In the genomic region with DNA sequence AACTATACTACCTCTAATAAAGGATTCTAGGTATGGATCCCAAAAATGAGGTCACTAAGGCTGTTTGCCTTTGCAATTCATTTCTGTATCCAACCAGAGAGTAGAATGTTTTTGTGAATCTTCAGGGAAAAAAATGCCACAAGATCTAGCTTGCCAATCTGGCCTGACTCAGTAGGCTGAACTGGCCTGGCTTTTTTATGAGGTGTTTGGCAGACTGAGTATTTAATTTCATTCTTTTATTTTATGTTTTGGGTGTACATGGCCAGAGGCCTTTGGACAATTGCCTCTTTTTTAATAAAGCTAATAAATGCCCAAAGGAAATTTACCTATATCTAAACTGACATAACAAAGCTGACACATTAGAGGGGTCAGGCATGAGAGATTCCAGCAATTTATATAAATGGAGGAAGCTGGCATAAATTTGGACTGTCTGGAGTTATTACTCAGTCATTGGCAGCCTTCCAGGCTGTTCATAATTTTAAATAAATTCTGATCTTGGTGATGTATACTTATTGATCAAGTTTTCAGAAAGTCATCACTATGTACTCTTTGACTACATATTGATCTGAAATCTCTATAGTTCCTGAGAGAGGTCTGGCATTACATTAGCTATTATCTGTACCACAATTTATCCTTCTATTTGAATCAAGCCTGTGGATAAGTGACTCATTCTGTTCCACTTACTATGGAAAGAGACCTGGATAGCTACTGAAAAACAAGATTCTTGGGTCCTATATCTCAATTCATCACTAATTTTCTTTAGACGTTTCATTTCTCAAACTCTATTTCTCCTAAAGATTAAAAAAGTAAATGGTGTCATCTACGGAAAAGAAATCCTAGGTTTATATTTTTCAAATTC, we compare ENCODE assay signal across 1 cellular context.
TF ChIP-seq lines count a peak whose summit lies in the region.

No MANE protein-coding gene starts in this region.

TF ChIP-seq in SK-N-SH, 30 proteins besides CTCF, POLR2A, EP300 and RAD21 (continued from another document):
- TF ChIP-seq, protein P1, sequence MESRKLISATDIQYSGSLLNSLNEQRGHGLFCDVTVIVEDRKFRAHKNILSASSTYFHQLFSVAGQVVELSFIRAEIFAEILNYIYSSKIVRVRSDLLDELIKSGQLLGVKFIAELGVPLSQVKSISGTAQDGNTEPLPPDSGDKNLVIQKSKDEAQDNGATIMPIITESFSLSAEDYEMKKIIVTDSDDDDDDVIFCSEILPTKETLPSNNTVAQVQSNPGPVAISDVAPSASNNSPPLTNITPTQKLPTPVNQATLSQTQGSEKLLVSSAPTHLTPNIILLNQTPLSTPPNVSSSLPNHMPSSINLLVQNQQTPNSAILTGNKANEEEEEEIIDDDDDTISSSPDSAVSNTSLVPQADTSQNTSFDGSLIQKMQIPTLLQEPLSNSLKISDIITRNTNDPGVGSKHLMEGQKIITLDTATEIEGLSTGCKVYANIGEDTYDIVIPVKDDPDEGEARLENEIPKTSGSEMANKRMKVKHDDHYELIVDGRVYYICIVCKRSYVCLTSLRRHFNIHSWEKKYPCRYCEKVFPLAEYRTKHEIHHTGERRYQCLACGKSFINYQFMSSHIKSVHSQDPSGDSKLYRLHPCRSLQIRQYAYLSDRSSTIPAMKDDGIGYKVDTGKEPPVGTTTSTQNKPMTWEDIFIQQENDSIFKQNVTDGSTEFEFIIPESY (IDR thresholded peaks at IDR 0.05; ENCODE audit: borderline replicate concordance, low read depth), result no peak
- no peak for TF ChIP-seq GATA2 (CRISPR knock-in tag; IDR thresholded peaks at IDR 0.05)
- no peak for TF ChIP-seq CHD2 (IDR thresholded peaks at IDR 0.05; ENCODE audit: low read length, partially characterized antibody)
